8 cellular contexts compared by ENCODE assay signal in the genomic region with DNA sequence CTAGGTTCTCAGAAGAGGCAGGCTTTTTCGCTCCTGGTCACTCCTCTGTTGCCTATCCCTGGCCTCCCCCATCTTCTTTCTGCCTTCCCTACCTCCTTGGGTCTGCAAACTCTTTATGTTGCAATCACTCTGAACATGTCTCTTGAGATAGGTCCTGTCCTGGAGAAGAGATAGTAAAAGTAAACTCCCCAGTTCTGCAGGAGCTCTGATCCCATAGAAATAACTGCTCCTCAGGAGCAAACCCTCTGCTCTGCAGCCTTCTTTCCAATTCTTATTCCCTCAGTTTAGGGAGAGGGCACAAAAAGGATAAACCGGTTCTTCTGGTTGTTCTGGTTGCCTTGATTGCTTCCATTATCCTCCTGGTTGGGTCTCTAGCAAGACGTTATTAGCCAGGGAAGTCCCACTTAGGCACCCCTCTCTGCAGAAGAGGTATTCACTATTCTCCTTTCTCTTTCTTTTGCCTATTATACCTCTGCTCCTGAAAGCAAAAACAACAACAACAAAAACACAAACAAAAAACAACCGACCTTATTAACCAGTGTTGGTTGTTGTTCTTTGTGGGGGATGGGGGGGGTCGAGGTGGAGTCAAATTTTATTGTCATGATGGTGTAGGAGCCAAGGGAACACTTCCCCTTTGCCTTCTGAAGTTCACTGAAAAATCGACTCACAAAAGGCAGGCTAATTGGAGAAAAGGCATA. TPM values are rescaled to one million over a fixed set of nuclear protein-coding genes. Genes with fewer than 3 reads are reported as not detected.
DNase-seq lines count a peak whose midpoint lies in the region; ATAC-seq and TF ChIP-seq lines count a peak whose summit lies in the region.

No MANE protein-coding gene starts in this region.

- 19 to 23% (median 21%) methylated on average over 6 of the region's 6 CpGs for WGBS in adrenal gland, 4 donors
- 19 to 34% methylated on average over 6 of the region's 6 CpGs for WGBS in testis, 2 donors

- H3K79me2 ChIP-seq in KMS-11 (ENCODE audit: insufficient read depth, low read depth) (peaks cover 10% of the 10 kb centered on the region; the same call in 1 of the 2 replicates), neural progenitor cell (ENCODE audit: low read depth) (no peaks in the 10 kb centered on the region)

- H3K9me3 Mint-ChIP-seq in immature natural killer cell (no peaks in the 10 kb centered on the region), neural progenitor cell (peaks cover 28% of the 10 kb centered on the region)

- H3K4me3 ChIP-seq in KMS-11 (IDR thresholded peaks at IDR 0.05; ENCODE audit: insufficient read depth, low read depth, low read length) (no peak overlapping the region), adrenal gland (peak overlapping the region in 2 of 4 donors; percentile 48 to 67), testis (peak overlapping the region; percentile 52 to 61), neural progenitor cell (no peak overlapping the region)

- ATAC-seq in GM21737 (IDR thresholded peaks at IDR 0.05; ENCODE audit: unreplicated experiment): no peak

- H3K27me3 Mint-ChIP-seq in immature natural killer cell (ENCODE audit: low read depth in 3 of 3): peaks cover 0 to 6% (median 2%) of the 10 kb centered on the region in 3 donors
- no peaks in the 10 kb centered on the region for H3K27me3 Mint-ChIP-seq in neural progenitor cell (ENCODE audit: insufficient read depth, low read depth)

- peak overlapping the region; percentile 36; the same call in 1 of the 2 replicates for H3K27ac ChIP-seq in KMS-11
- peak overlapping the region in 3 of 5 donors; percentile 83 to 93 (median 93) for H3K27ac ChIP-seq in adrenal gland
- peak overlapping the region; percentile 83 to 93 for H3K27ac ChIP-seq in testis
- no peak overlapping the region for H3K27ac ChIP-seq in neural progenitor cell

- no peaks in the 10 kb centered on the region for H3F3A ChIP-seq in neural progenitor cell (ENCODE audit: low read depth)

- H3K9ac ChIP-seq in KMS-11 (no peak overlapping the region), neural progenitor cell (no peak overlapping the region)

- peaks cover 52% of the 10 kb centered on the region for H3K4me1 ChIP-seq in KMS-11 (ENCODE audit: low read depth, poor library complexity, severe bottlenecking)
- peaks cover 20 to 58% of the 10 kb centered on the region in 2 donors for H3K4me1 ChIP-seq in adrenal gland (replicated peaks in 1 of 2)
- H3K4me1 ChIP-seq in testis: no peaks in the 10 kb centered on the region
- H3K4me1 ChIP-seq in neural progenitor cell: peaks cover 4% of the 10 kb centered on the region

- TF ChIP-seq POLR2A in adrenal gland (IDR thresholded peaks at IDR 0.05) (no peak), testis (IDR thresholded peaks at IDR 0.05) (no peak)

- H3K36me3 Mint-ChIP-seq in immature natural killer cell: peaks cover 11 to 25% (median 25%) of the 10 kb centered on the region in 3 donors
- no peaks in the 10 kb centered on the region for H3K36me3 Mint-ChIP-seq in neural progenitor cell

- H3K4me3 Mint-ChIP-seq in immature natural killer cell: peak overlapping the region; percentile 95 to 99 (median 97)
- no peak overlapping the region for H3K4me3 Mint-ChIP-seq in neural progenitor cell

- DNase-seq in CD1c-positive myeloid dendritic cell (ENCODE audit: extremely low spot score) (peak; percentile 41), adrenal gland (no peak), immature natural killer cell (no peak), testis (no peak), kidney glomerular epithelial cell (lab: John Stamatoyannopoulos, UW) (no peak), neural progenitor cell (ENCODE audit: low spot score) (no peak)

- H3K36me3 ChIP-seq in KMS-11 (ENCODE audit: insufficient read depth) (no peaks in the 10 kb centered on the region), adrenal gland (replicated peaks in 1 of 2) (peaks cover 0 to 19% of the 10 kb centered on the region in 2 donors), testis (ENCODE audit: low read depth, missing control alignments) (no peaks in the 10 kb centered on the region), neural progenitor cell (no peaks in the 10 kb centered on the region)

- intact Hi-C loops in adrenal gland (cut with DNase I): no loop called here
- intact Hi-C loops in testis (cut with DNase I; ENCODE audit: low total_unique reads): no loop called here

- H3K4me2 ChIP-seq in KMS-11 (peak overlapping the region; percentile 96), neural progenitor cell (no peak overlapping the region)

- TF ChIP-seq CTCF in KMS-11 (conservative IDR thresholded peaks at IDR 0.05; ENCODE audit: low read depth, low read length): no peak
- TF ChIP-seq CTCF in adrenal gland (IDR thresholded peaks at IDR 0.05): no peak
- no peak for TF ChIP-seq CTCF in testis (IDR thresholded peaks at IDR 0.05)
- TF ChIP-seq CTCF in neural progenitor cell (IDR thresholded peaks at IDR 0.05): no peak

- peaks cover 81 to 85% of the 10 kb centered on the region in 2 donors for H3K4me1 Mint-ChIP-seq in immature natural killer cell
- peaks cover 5% of the 10 kb centered on the region for H3K4me1 Mint-ChIP-seq in neural progenitor cell

- H3K9me3 ChIP-seq in adrenal gland (replicated peaks in 1 of 3) (no peaks in the 10 kb centered on the region), testis (no peaks in the 10 kb centered on the region), neural progenitor cell (ENCODE audit: low read depth) (no peaks in the 10 kb centered on the region)

- H4K20me1 ChIP-seq in KMS-11 (ENCODE audit: insufficient read depth) (no peaks in the 10 kb centered on the region), neural progenitor cell (ENCODE audit: low read depth) (no peaks in the 10 kb centered on the region)

- H3K27me3 ChIP-seq in KMS-11 (ENCODE audit: insufficient read depth, low read depth) (no peaks in the 10 kb centered on the region), adrenal gland (no peaks in the 10 kb centered on the region), testis (no peaks in the 10 kb centered on the region), neural progenitor cell (no peaks in the 10 kb centered on the region)

- H2AFZ ChIP-seq in KMS-11 (ENCODE audit: low read depth) (no peak overlapping the region), neural progenitor cell (replicated peaks) (no peak overlapping the region)

- H3K27ac Mint-ChIP-seq in immature natural killer cell (peak overlapping the region; percentile 90 to 99 (median 96)), neural progenitor cell (no peak overlapping the region)

RNA-seq across cellular contexts. Expression of gene TRIM38, which starts 1.0 kb away (rescaled TPM):
- total RNA-seq in adrenal gland: 10 to 100 TPM in 6 of 8 donors, 1 to 10 TPM in 2; 8.3 to 15.6 (median 11.5) TPM
- polyA plus RNA-seq in adrenal gland: 1 to 10 TPM; 5.7 to 8.9 (median 7.9) TPM
- polyA plus RNA-seq in immature natural killer cell: 10 to 100 TPM in 1 of 3 donors, 1 to 10 TPM in 2; 3.6 to 11.4 (median 5.0) TPM
- total RNA-seq in testis: 1 to 10 TPM; 5.3 to 9.1 TPM
- 3.2 TPM for polyA plus RNA-seq in testis (ENCODE audit: insufficient read depth, low read depth, low replicate concordance)
- total RNA-seq in neural progenitor cell (ENCODE audit: low replicate concordance): 0.25 and 0.30 TPM in 2 replicates

RNA-seq across cellular contexts. Expression of gene SLC17A2, which starts 33.1 kb away (rescaled TPM):
- total RNA-seq in adrenal gland: not detected
- polyA plus RNA-seq in adrenal gland: not detected
- not detected for polyA plus RNA-seq in immature natural killer cell
- total RNA-seq in testis: under 1 TPM; 0.31 to 0.50 TPM
- 0.17 TPM for polyA plus RNA-seq in testis (ENCODE audit: insufficient read depth, low read depth, low replicate concordance)
- total RNA-seq in neural progenitor cell (ENCODE audit: low replicate concordance): not detected in 2 replicates

Comparison
In these comparisons a context has a peak if more than half of its experiments do, and no peak if none do; other contexts are left out.
1. H3K4me3 ChIP-seq: peak in testis (2 of 2); none in KMS-11 (single experiment) and neural progenitor cell (single experiment).